ENCODE assay signal across 7 cellular contexts in genomic region chr2:190995323-190995722, GRCh38. TPM values are rescaled to one million over a fixed set of nuclear protein-coding genes. Genes with fewer than 3 reads are reported as not detected.
DNase-seq lines count a peak whose midpoint lies in the region; ATAC-seq, FAIRE-seq and TF ChIP-seq lines count a peak whose summit lies in the region.
"Not testable (repeated sequence)": the region's sequence is repeated elsewhere in the genome, so short reads cannot be mapped to it uniquely, and the experiment has no call there.

No MANE protein-coding gene starts in this region.

- POLR2A ChIA-PET in CD8-positive, alpha-beta T cell (lab: Charles Lee), result interaction anchor here (1.5 kb wide), 1 partner anchor 27 kb away, joined by 4 read pairs; no protein-coding TSS in a partner anchor
- POLR2A ChIA-PET in GM12878 (lab: Charles Lee), result not testable (repeated sequence)

- H3K9ac ChIP-seq in GM12878 (ENCODE audit: control insufficient read depth, insufficient read depth, low read length), result not testable (repeated sequence)

- H3K9me3 ChIP-seq in CD8-positive, alpha-beta T cell (ENCODE audit: low read length); GM12878 (replicated peaks; ENCODE audit: control insufficient read depth, insufficient read depth, low read length): not testable (repeated sequence)

- not testable (repeated sequence) for TF ChIP-seq EP300 in GM12878 (IDR thresholded peaks at IDR 0.05; ENCODE audit: borderline replicate concordance in 1 of 2, control insufficient read depth in 1 of 2, low read depth in 2 of 2, low read length in 2 of 2)

- H3K79me2 ChIP-seq in GM12878 (ENCODE audit: control insufficient read depth, insufficient read depth, low read length), result not testable (repeated sequence)

- not testable (repeated sequence) for H3K4me3 Mint-ChIP-seq in CD8-positive, alpha-beta T cell; T-helper 2 cell treated with Interferon-gamma antibody and Interleukin-4, amounts not matched to agents 5 μg/mL and 100 μg/mL, for 36 hours; activated T-cell treated with anti-CD3 and anti-CD28 coated beads, Interleukin-2, amount 50 U/mL, for 24 hours; activated naive CD4-positive, alpha-beta T cell treated with anti-CD3 and anti-CD28 coated beads, Interleukin-2, amount 10 ng/mL, durations not matched to agents 7 days and 5 days; memory B cell; stimulated activated memory B cell treated with anti-CD40 and anti-IgM and Interleukin-4, amounts not matched to agents 10 μg/mL and 1 μg/mL and 100 μg/mL, for 72 hours

- not testable (repeated sequence) for ATAC-seq in CD8-positive, alpha-beta T cell; GM12878; memory B cell (ENCODE audit: low read depth); stimulated activated memory B cell treated with anti-CD40 and anti-IgM and Interleukin-4, amounts not matched to agents 10 μg/mL and 1 μg/mL and 100 μg/mL, for 72 hours

- CTCF ChIA-PET in CD8-positive, alpha-beta T cell (lab: Charles Lee), result interaction anchor here (1.7 to 2.3 kb wide), 3 partner anchors 18 to 40 kb away, joined by 5 to 19 read pairs (median 7); partner anchors contain the start of gene STAT1
- CTCF ChIA-PET in activated naive CD4-positive, alpha-beta T cell treated with anti-CD3 and anti-CD28 coated beads, Interleukin-2, amount 10 ng/mL, durations not matched to agents 7 days and 5 days (lab: Charles Lee), result interaction anchor here (0.6 kb wide), 1 partner anchor 627 kb away, joined by 3 read pairs; no protein-coding TSS in a partner anchor
- CTCF ChIA-PET in GM12878 (lab: Yijun Ruan, JAX), result not testable (repeated sequence)

- peaks cover 16% of the 10 kb centered on the region for H4K20me1 ChIP-seq in GM12878 (ENCODE audit: control insufficient read depth, insufficient read depth)

- not testable (repeated sequence) for H3K27me3 ChIP-seq in CD8-positive, alpha-beta T cell (ENCODE audit: insufficient read depth, low read length); GM12878 (replicated peaks in 1 of 2; ENCODE audit: control insufficient read depth in 2 of 2, insufficient read depth in 2 of 2, low read length in 1 of 2)

- not testable (repeated sequence) for H3K4me2 ChIP-seq in GM12878 (ENCODE audit: control insufficient read depth, insufficient read depth)

- TF ChIP-seq CTCF in CD8-positive, alpha-beta T cell (IDR thresholded peaks at IDR 0.05); GM12878 (IDR thresholded peaks at IDR 0.05 in 2 of 3, conservative IDR thresholded peaks at IDR 0.05 in 1 of 3; ENCODE audit: control insufficient read depth in 2 of 3, extremely low read depth in 1 of 3, insufficient read depth in 1 of 3, low read depth in 3 of 3, low read length in 3 of 3): not testable (repeated sequence)

- intact Hi-C loops in CD8-positive, alpha-beta T cell (cut with DNase I, micrococcal nuclease); GM12878 (cut with micrococcal nuclease; ENCODE audit: unreplicated experiment): not testable (repeated sequence)

- H3K4me1 ChIP-seq in CD8-positive, alpha-beta T cell (ENCODE audit: insufficient read depth, low read length); GM12878 (ENCODE audit: control insufficient read depth, insufficient read depth, low read length): not testable (repeated sequence)

- H3K27ac ChIP-seq in CD8-positive, alpha-beta T cell (ENCODE audit: low read depth, low read length); GM12878 (ENCODE audit: control insufficient read depth, insufficient read depth): not testable (repeated sequence)

- not testable (repeated sequence) for TF ChIP-seq RAD21 in GM12878 (IDR thresholded peaks at IDR 0.05; ENCODE audit: insufficient read depth, low read depth, low read length)

- DNase-seq in CD8-positive, alpha-beta T cell; T-helper 2 cell treated with Interferon-gamma antibody and Interleukin-4, amounts not matched to agents 5 μg/mL and 100 μg/mL, for 36 hours (ENCODE audit: low spot score); activated T-cell treated with anti-CD3 and anti-CD28 coated beads, Interleukin-2, amount 50 U/mL, for 24 hours; activated naive CD4-positive, alpha-beta T cell treated with anti-CD3 and anti-CD28 coated beads, Interleukin-2, amount 10 ng/mL, durations not matched to agents 7 days and 5 days; GM12878 (ENCODE audit: low read depth, low spot score); memory B cell (ENCODE audit: low spot score in 2 of 2): not testable (repeated sequence)

- TF ChIP-seq POLR2A in GM12878 (IDR thresholded peaks at IDR 0.05; ENCODE audit: low read depth, low read length), result not testable (repeated sequence)

- RAD21 ChIA-PET in GM12878 (lab: Charles Lee; ENCODE audit: unreplicated experiment), result not testable (repeated sequence)

- H3K4me3 ChIP-seq in CD8-positive, alpha-beta T cell (ENCODE audit: low read depth, low read length); GM12878: not testable (repeated sequence)

- H2AFZ ChIP-seq in GM12878 (ENCODE audit: control insufficient read depth, low read depth, low read length), result not testable (repeated sequence)

- peaks cover 94% of the 10 kb centered on the region for H3K36me3 Mint-ChIP-seq in CD8-positive, alpha-beta T cell
- H3K36me3 Mint-ChIP-seq in T-helper 2 cell treated with Interferon-gamma antibody and Interleukin-4, amounts not matched to agents 5 μg/mL and 100 μg/mL, for 36 hours (ENCODE audit: low read depth), result peaks cover 89% of the 10 kb centered on the region
- H3K36me3 Mint-ChIP-seq in activated T-cell treated with anti-CD3 and anti-CD28 coated beads, Interleukin-2, amount 50 U/mL, for 24 hours (ENCODE audit: low read depth), result peaks cover 97% of the 10 kb centered on the region
- H3K36me3 Mint-ChIP-seq in activated naive CD4-positive, alpha-beta T cell treated with anti-CD3 and anti-CD28 coated beads, Interleukin-2, amount 10 ng/mL, durations not matched to agents 7 days and 5 days, result peaks cover 85% of the 10 kb centered on the region
- H3K36me3 Mint-ChIP-seq in memory B cell, result peaks cover 58% of the 10 kb centered on the region
- peaks cover 80% of the 10 kb centered on the region for H3K36me3 Mint-ChIP-seq in stimulated activated memory B cell treated with anti-CD40 and anti-IgM and Interleukin-4, amounts not matched to agents 10 μg/mL and 1 μg/mL and 100 μg/mL, for 72 hours

- H3K36me3 ChIP-seq in CD8-positive, alpha-beta T cell (ENCODE audit: insufficient read depth, low read length), result peaks cover 81% of the 10 kb centered on the region
- H3K36me3 ChIP-seq in GM12878 (ENCODE audit: control insufficient read depth in 2 of 2, insufficient read depth in 2 of 2, low read length in 1 of 2), result peaks cover 47 to 74% of the 10 kb centered on the region in 2 experiments

- H3K27me3 Mint-ChIP-seq in CD8-positive, alpha-beta T cell (ENCODE audit: low read depth); T-helper 2 cell treated with Interferon-gamma antibody and Interleukin-4, amounts not matched to agents 5 μg/mL and 100 μg/mL, for 36 hours (ENCODE audit: low read depth); activated T-cell treated with anti-CD3 and anti-CD28 coated beads, Interleukin-2, amount 50 U/mL, for 24 hours; activated naive CD4-positive, alpha-beta T cell treated with anti-CD3 and anti-CD28 coated beads, Interleukin-2, amount 10 ng/mL, durations not matched to agents 7 days and 5 days; memory B cell; stimulated activated memory B cell treated with anti-CD40 and anti-IgM and Interleukin-4, amounts not matched to agents 10 μg/mL and 1 μg/mL and 100 μg/mL, for 72 hours: not testable (repeated sequence)

- WGBS in GM12878 (ENCODE audit: insufficient coverage, insufficient replicate concordance, low lambda C conversion rate, missing lambda C conversion rate), result 85% methylated on average over 3 of the region's 3 CpGs

- SMC1A ChIA-PET in GM12878 (lab: Charles Lee; ENCODE audit: uncharacterized antibody, unreplicated experiment), result interaction anchor here (1.2 kb wide), 1 partner anchor 37 kb away, joined by 3 read pairs; no protein-coding TSS in a partner anchor

- peak overlapping the region; percentile 78 for H3K27ac Mint-ChIP-seq in CD8-positive, alpha-beta T cell
- H3K27ac Mint-ChIP-seq in T-helper 2 cell treated with Interferon-gamma antibody and Interleukin-4, amounts not matched to agents 5 μg/mL and 100 μg/mL, for 36 hours, result peak overlapping the region; percentile 77
- peak overlapping the region; percentile 84 for H3K27ac Mint-ChIP-seq in activated T-cell treated with anti-CD3 and anti-CD28 coated beads, Interleukin-2, amount 50 U/mL, for 24 hours
- H3K27ac Mint-ChIP-seq in activated naive CD4-positive, alpha-beta T cell treated with anti-CD3 and anti-CD28 coated beads, Interleukin-2, amount 10 ng/mL, durations not matched to agents 7 days and 5 days, result peak overlapping the region; percentile 76
- peak overlapping the region; percentile 76 for H3K27ac Mint-ChIP-seq in memory B cell
- peak overlapping the region; percentile 74 for H3K27ac Mint-ChIP-seq in stimulated activated memory B cell treated with anti-CD40 and anti-IgM and Interleukin-4, amounts not matched to agents 10 μg/mL and 1 μg/mL and 100 μg/mL, for 72 hours

- not testable (repeated sequence) for H3K9me3 Mint-ChIP-seq in CD8-positive, alpha-beta T cell; T-helper 2 cell treated with Interferon-gamma antibody and Interleukin-4, amounts not matched to agents 5 μg/mL and 100 μg/mL, for 36 hours; activated naive CD4-positive, alpha-beta T cell treated with anti-CD3 and anti-CD28 coated beads, Interleukin-2, amount 10 ng/mL, durations not matched to agents 7 days and 5 days; memory B cell; stimulated activated memory B cell treated with anti-CD40 and anti-IgM and Interleukin-4, amounts not matched to agents 10 μg/mL and 1 μg/mL and 100 μg/mL, for 72 hours
- peaks cover 18% of the 10 kb centered on the region for H3K9me3 Mint-ChIP-seq in activated T-cell treated with anti-CD3 and anti-CD28 coated beads, Interleukin-2, amount 50 U/mL, for 24 hours

- in situ Hi-C loops in GM12878 (cut with MboI), result not testable (repeated sequence)

- FAIRE-seq in GM12878 (lab: Jason Lieb, UNC), result not testable (repeated sequence)

- peaks cover 55% of the 10 kb centered on the region for H3K4me1 Mint-ChIP-seq in CD8-positive, alpha-beta T cell (ENCODE audit: low read depth)
- H3K4me1 Mint-ChIP-seq in T-helper 2 cell treated with Interferon-gamma antibody and Interleukin-4, amounts not matched to agents 5 μg/mL and 100 μg/mL, for 36 hours (ENCODE audit: low read depth), result peaks cover 44% of the 10 kb centered on the region
- H3K4me1 Mint-ChIP-seq in activated T-cell treated with anti-CD3 and anti-CD28 coated beads, Interleukin-2, amount 50 U/mL, for 24 hours (ENCODE audit: low read depth), result peaks cover 73% of the 10 kb centered on the region
- peaks cover 78% of the 10 kb centered on the region for H3K4me1 Mint-ChIP-seq in activated naive CD4-positive, alpha-beta T cell treated with anti-CD3 and anti-CD28 coated beads, Interleukin-2, amount 10 ng/mL, durations not matched to agents 7 days and 5 days
- not testable (repeated sequence) for H3K4me1 Mint-ChIP-seq in memory B cell; stimulated activated memory B cell treated with anti-CD40 and anti-IgM and Interleukin-4, amounts not matched to agents 10 μg/mL and 1 μg/mL and 100 μg/mL, for 72 hours

- not testable (repeated sequence) for BruUV-seq in GM12878 (replicated peaks; lab: Mats Ljungman, UMichigan)

RNA-seq across cellular contexts. Expression of gene STAT1, which starts 18.6 kb away (rescaled TPM):
- total RNA-seq in CD8-positive, alpha-beta T cell, result 10 to 100 TPM; 66.7 to 69.9 TPM
- 234 and 236 TPM in 2 replicates for total RNA-seq in GM12878 (2013; cell fraction: nucleolus; rRNA removed)
- total RNA-seq in GM12878 (2014; rRNA removed), result 266 and 304 TPM in 2 replicates
- total RNA-seq in GM12878 (2014; rRNA removed; fragmentation: Illumina TruSeq; extraction: Trizol), result 249 and 277 TPM in 2 replicates
- 309 and 336 TPM in 2 replicates for total RNA-seq in GM12878 (2021)
- 185 TPM for polyA plus RNA-seq in GM12878 (2011; ENCODE audit: low read depth)
- polyA plus RNA-seq in GM12878 (2011; rRNA removed), result 398 and 422 TPM in 2 replicates
- polyA plus RNA-seq in GM12878 (2011; cell fraction: cytosol; rRNA removed), result 272 and 306 TPM in 2 replicates
- 395 and 414 TPM in 2 replicates for polyA plus RNA-seq in GM12878 (2011; cell fraction: nucleus; rRNA removed)
- polyA plus RNA-seq in GM12878 (2012), result 237 and 268 TPM in 2 replicates
- polyA plus RNA-seq in GM12878 (2014; fragmentation: Illumina TruSeq; extraction: Trizol), result 337 and 410 TPM in 2 replicates
- 100 to 1,000 TPM in 1 of 2 experiments, 10 to 100 TPM in 1; 81.8 to 102 TPM for polyA plus RNA-seq in GM12878 (2014; fragmentation: Nextera tagmentation; extraction: Ambion mirVana)
- 243 and 305 TPM in 2 replicates for polyA plus RNA-seq in GM12878 (2014; rRNA removed)
- 100 to 1,000 TPM; 318 to 326 TPM for polyA plus RNA-seq in GM12878 (2016; fragmentation: Nextera tagmentation; extraction: Ambion mirVana)
- 452 and 493 TPM in 2 replicates for polyA minus RNA-seq in GM12878 (2011; rRNA and poly(A)+ RNA removed)
- polyA minus RNA-seq in GM12878 (2011; cell fraction: cytosol; rRNA and poly(A)+ RNA removed), result 179 and 200 TPM in 2 replicates
- polyA minus RNA-seq in GM12878 (2011; cell fraction: nucleus; rRNA and poly(A)+ RNA removed), result 391 and 520 TPM in 2 replicates
